28 cellular contexts compared by ENCODE assay signal in genomic region chr2:115654362-115654761, GRCh38.
"Had no signal": no experiment of that assay in that cellular context is flagged by ENCODE, and none has a peak within 500 bp of the region (broad histone marks: within the 10 kb centered on the region; RNA-seq: fewer than 3 reads in every experiment).

No MANE protein-coding gene starts in this region.

- H3K4me1 ChIP-seq: parathyroid adenoma, psoas muscle, sigmoid colon, stomach, thyroid gland, tibial nerve, upper lobe of left lung, vagina had no signal

- H3K9me3 ChIP-seq: neutrophil, psoas muscle, right lobe of liver, sigmoid colon, stomach, thoracic aorta, thyroid gland, tibial nerve, upper lobe of left lung, vagina had no signal

- H3K4me3 Mint-ChIP-seq: natural killer cell treated with Interleukin-12 subunit alpha and Interleukin-12 subunit beta and Interleukin-15 and Interleukin-18, amount 100 ng/mL, for 72 hours; nephron progenitor cell; neural crest cell; stimulated activated effector memory CD8-positive, alpha-beta T cell treated with anti-CD3 and anti-CD28 coated beads, Interleukin-12 subunit alpha, Interleukin-12 subunit beta, amount 100 ng/mL, for 72 hours; stimulated activated naive B cell treated with anti-CD40 and anti-IgM and Interleukin-4, amounts not matched to agents 10 μg/mL and 1 μg/mL and 100 μg/mL, for 72 hours; stimulated activated naive CD8-positive, alpha-beta T cell treated with anti-CD3 and anti-CD28 coated beads, Interleukin-15, Interleukin-2, amounts not matched to agents 100 ng/mL and 50 ng/mL, for 24 hours had no signal

- H3K4me3 ChIP-seq: psoas muscle, right lobe of liver, sigmoid colon, stomach, thoracic aorta, thyroid gland, tibial nerve, upper lobe of left lung, vagina had no signal

- H3K27ac Mint-ChIP-seq: natural killer cell treated with Interleukin-12 subunit alpha and Interleukin-12 subunit beta and Interleukin-15 and Interleukin-18, amount 100 ng/mL, for 72 hours; nephron progenitor cell; progenitor cell of endocrine pancreas; stimulated activated effector memory CD8-positive, alpha-beta T cell treated with anti-CD3 and anti-CD28 coated beads, Interleukin-12 subunit alpha, Interleukin-12 subunit beta, amount 100 ng/mL, for 72 hours; stimulated activated naive B cell treated with anti-CD40 and anti-IgM and Interleukin-4, amounts not matched to agents 10 μg/mL and 1 μg/mL and 100 μg/mL, for 72 hours; stimulated activated naive CD8-positive, alpha-beta T cell treated with anti-CD3 and anti-CD28 coated beads, Interleukin-15, Interleukin-2, amounts not matched to agents 100 ng/mL and 50 ng/mL, for 24 hours had no signal

- H3K36me3 Mint-ChIP-seq: natural killer cell treated with Interleukin-12 subunit alpha and Interleukin-12 subunit beta and Interleukin-15 and Interleukin-18, amount 100 ng/mL, for 72 hours; stimulated activated effector memory CD8-positive, alpha-beta T cell treated with anti-CD3 and anti-CD28 coated beads, Interleukin-12 subunit alpha, Interleukin-12 subunit beta, amount 100 ng/mL, for 72 hours; stimulated activated naive B cell treated with anti-CD40 and anti-IgM and Interleukin-4, amounts not matched to agents 10 μg/mL and 1 μg/mL and 100 μg/mL, for 72 hours had no signal

- H3K27ac ChIP-seq: neutrophil, parathyroid adenoma, psoas muscle, right lobe of liver, sigmoid colon, stomach, thoracic aorta, thyroid gland, tibial nerve, upper lobe of left lung, vagina had no signal

- H3K36me3 ChIP-seq: neutrophil, right lobe of liver, sigmoid colon, stomach, thoracic aorta, thyroid gland, tibial nerve, upper lobe of left lung, vagina had no signal

- H3K27me3 Mint-ChIP-seq: natural killer cell treated with Interleukin-12 subunit alpha and Interleukin-12 subunit beta and Interleukin-15 and Interleukin-18, amount 100 ng/mL, for 72 hours; progenitor cell of endocrine pancreas; stimulated activated naive B cell treated with anti-CD40 and anti-IgM and Interleukin-4, amounts not matched to agents 10 μg/mL and 1 μg/mL and 100 μg/mL, for 72 hours; stimulated activated naive CD8-positive, alpha-beta T cell treated with anti-CD3 and anti-CD28 coated beads, Interleukin-15, Interleukin-2, amounts not matched to agents 100 ng/mL and 50 ng/mL, for 24 hours had no signal

- ATAC-seq: natural killer cell treated with Interleukin-12 subunit alpha and Interleukin-12 subunit beta and Interleukin-15 and Interleukin-18, amount 100 ng/mL, for 72 hours; psoas muscle; right cardiac atrium; right lobe of liver; stimulated activated effector memory CD8-positive, alpha-beta T cell treated with anti-CD3 and anti-CD28 coated beads, Interleukin-12 subunit alpha, Interleukin-12 subunit beta, amount 100 ng/mL, for 72 hours; stimulated activated naive B cell treated with anti-CD40 and anti-IgM and Interleukin-4, amounts not matched to agents 10 μg/mL and 1 μg/mL and 100 μg/mL, for 72 hours had no signal

- H3K27me3 ChIP-seq: neutrophil, right lobe of liver, sigmoid colon, stomach, thyroid gland, tibial nerve, upper lobe of left lung, vagina had no signal

- H3K4me1 Mint-ChIP-seq: neural crest cell; stimulated activated effector memory CD8-positive, alpha-beta T cell treated with anti-CD3 and anti-CD28 coated beads, Interleukin-12 subunit alpha, Interleukin-12 subunit beta, amount 100 ng/mL, for 72 hours; stimulated activated naive B cell treated with anti-CD40 and anti-IgM and Interleukin-4, amounts not matched to agents 10 μg/mL and 1 μg/mL and 100 μg/mL, for 72 hours had no signal

- DNase-seq: nephron progenitor cell; nucleus accumbens; posterior cingulate gyrus; psoas muscle; right cardiac atrium; right lobe of liver; sigmoid colon; small intestine; stimulated activated CD4-positive, alpha-beta T cell treated with anti-CD3 and anti-CD28 coated beads, Interleukin-15, amount 100 ng/mL, for 24 hours; stimulated activated CD4-positive, alpha-beta T cell treated with anti-CD3 and anti-CD28 coated beads, Interleukin-2, amount 100 ng/mL, for 24 hours; stimulated activated CD4-positive, alpha-beta T cell treated with anti-CD3 and anti-CD28 coated beads, Interleukin-2, amount 100 ng/mL, for 48 hours; stimulated activated CD4-positive, alpha-beta T cell treated with anti-CD3 and anti-CD28 coated beads, Interleukin-4, amount 100 ng/mL, for 24 hours; stimulated activated naive B cell treated with anti-CD40 and anti-IgM and Interleukin-4, amounts not matched to agents 10 μg/mL and 1 μg/mL and 100 μg/mL, for 72 hours; stimulated activated naive CD4-positive, alpha-beta T cell treated with Interleukin-2 at 50 U/mL for 16 hours; stomach; thyroid gland; trophoblast cell; upper lobe of left lung had no signal

- H3K9me3 Mint-ChIP-seq: nephron progenitor cell; neural crest cell; stimulated activated naive CD8-positive, alpha-beta T cell treated with anti-CD3 and anti-CD28 coated beads, Interleukin-15, Interleukin-2, amounts not matched to agents 100 ng/mL and 50 ng/mL, for 24 hours had no signal
